ENCODE assay signal across 19 cellular contexts in genomic region chr9:98182889-98183599, GRCh38. TPM values are rescaled to one million over a fixed set of nuclear protein-coding genes. Genes with fewer than 3 reads are reported as not detected.
DNase-seq lines count a peak whose midpoint lies in the region; ATAC-seq lines count a peak whose summit lies in the region.
"Had no signal": no experiment of that assay in that cellular context is flagged by ENCODE, and none has a peak within 500 bp of the region (broad histone marks: within the 10 kb centered on the region; RNA-seq: fewer than 3 reads in every experiment).

No MANE protein-coding gene starts in this region.

- H2AK5ac ChIP-seq in neuronal stem cell (ENCODE audit: low read depth, low read length) = no peak overlapping the region

- peak overlapping the region; percentile 44 for H3K27ac ChIP-seq in neuronal stem cell (replicated peaks; ENCODE audit: low read length)
- H3K27ac ChIP-seq: PC-9, SJCRH30 had no signal

- no peak overlapping the region for H2BK5ac ChIP-seq in neuronal stem cell (ENCODE audit: low read length)

- H3K4me3 Mint-ChIP-seq in activated naive CD8-positive, alpha-beta T cell treated with anti-CD3 and anti-CD28 coated beads, Interleukin-2, amount 10 ng/mL, durations not matched to agents 7 days and 5 days = no peak overlapping the region
- H3K4me3 Mint-ChIP-seq in activated naive CD8-positive, alpha-beta T cell treated with anti-CD3 and anti-CD28 coated beads, Interleukin-2, amount 50 U/mL, for 24 hours = no peak overlapping the region
- H3K4me3 Mint-ChIP-seq: CD4-positive, CD25-positive, alpha-beta regulatory T cell had no signal

- H2BK120ac ChIP-seq in neuronal stem cell (ENCODE audit: low read depth, low read length) = no peak overlapping the region

- no peaks in the 10 kb centered on the region for H3K27me3 Mint-ChIP-seq in activated naive CD8-positive, alpha-beta T cell treated with anti-CD3 and anti-CD28 coated beads, Interleukin-2, amount 10 ng/mL, durations not matched to agents 7 days and 5 days
- no peaks in the 10 kb centered on the region for H3K27me3 Mint-ChIP-seq in activated naive CD8-positive, alpha-beta T cell treated with anti-CD3 and anti-CD28 coated beads, Interleukin-2, amount 50 U/mL, for 24 hours
- H3K27me3 Mint-ChIP-seq: CD4-positive, CD25-positive, alpha-beta regulatory T cell had no signal

- H3K36me3 ChIP-seq in neuronal stem cell (replicated peaks in 1 of 2; ENCODE audit: control insufficient read depth in 2 of 2, insufficient read depth in 2 of 2, low read length in 2 of 2) = no peaks in the 10 kb centered on the region
- H3K36me3 ChIP-seq: BE2C, SJCRH30 had no signal

- peaks cover 0 to 12% of the 10 kb centered on the region in 2 donors for H3K4me1 ChIP-seq in neuronal stem cell (ENCODE audit: control insufficient read depth in 2 of 2, insufficient read depth in 1 of 2, low read depth in 1 of 2, low read length in 2 of 2)

- no peak for ATAC-seq in activated naive CD8-positive, alpha-beta T cell treated with anti-CD3 and anti-CD28 coated beads, Interleukin-2, amount 10 ng/mL, durations not matched to agents 7 days and 5 days (ENCODE audit: low read depth)
- ATAC-seq in activated naive CD8-positive, alpha-beta T cell treated with anti-CD3 and anti-CD28 coated beads, Interleukin-2, amount 50 U/mL, for 24 hours = no peak
- ATAC-seq in left colon = peak; percentile 47
- ATAC-seq in HG03025 (IDR thresholded peaks at IDR 0.05; ENCODE audit: low FRiP score, unreplicated experiment) = no peak
- ATAC-seq in HG02610 (IDR thresholded peaks at IDR 0.05; ENCODE audit: unreplicated experiment) = no peak
- ATAC-seq: HCT116 had no signal

- no peak overlapping the region for H2BK15ac ChIP-seq in neuronal stem cell (ENCODE audit: low read length)

- no peaks in the 10 kb centered on the region for H3K79me1 ChIP-seq in neuronal stem cell (ENCODE audit: low read depth, low read length)

- POLR2A ChIA-PET in activated naive CD8-positive, alpha-beta T cell treated with anti-CD3 and anti-CD28 coated beads, Interleukin-2, amount 10 ng/mL, durations not matched to agents 7 days and 5 days (lab: Charles Lee) = no interaction called here

- no peak overlapping the region for H3K4ac ChIP-seq in neuronal stem cell (ENCODE audit: low read length)

- intact Hi-C loops in left colon (cut with DNase I, micrococcal nuclease) = no loop called here

- H3K18ac ChIP-seq in neuronal stem cell (ENCODE audit: low read length) = peak overlapping the region; percentile 9

- no peak overlapping the region for H2BK12ac ChIP-seq in neuronal stem cell (ENCODE audit: low read length)

- no peak overlapping the region for H3K14ac ChIP-seq in neuronal stem cell (ENCODE audit: low read length)

- H3K9ac ChIP-seq in neuronal stem cell (ENCODE audit: low read depth, low read length, poor library complexity) = no peak overlapping the region

- no peak overlapping the region for H3K23ac ChIP-seq in neuronal stem cell (ENCODE audit: low read depth, low read length, poor library complexity)

- peaks cover 0 to 4% (median 0%) of the 10 kb centered on the region in 3 experiments for H3K27me3 ChIP-seq in neuronal stem cell (ENCODE audit: control insufficient read depth in 3 of 3, insufficient read depth in 3 of 3, low read depth in 1 of 3, low read length in 3 of 3)
- H3K27me3 ChIP-seq: BE2C, SJCRH30 had no signal

- WGBS in neuronal stem cell (ENCODE audit: extremely low coverage in 2 of 2, insufficient read length in 2 of 2, insufficient replicate concordance in 1 of 2), 2 donors = no CpG with 5 or more reads among the region's 9 CpGs

- H3K27ac Mint-ChIP-seq in activated naive CD8-positive, alpha-beta T cell treated with anti-CD3 and anti-CD28 coated beads, Interleukin-2, amount 10 ng/mL, durations not matched to agents 7 days and 5 days = peak overlapping the region; percentile 15
- H3K27ac Mint-ChIP-seq in activated naive CD8-positive, alpha-beta T cell treated with anti-CD3 and anti-CD28 coated beads, Interleukin-2, amount 50 U/mL, for 24 hours = no peak overlapping the region

- H3K9me3 ChIP-seq in neuronal stem cell (replicated peaks in 1 of 2; ENCODE audit: control insufficient read depth in 2 of 2, insufficient read depth in 1 of 2, low read depth in 1 of 2, low read length in 2 of 2) = no peaks in the 10 kb centered on the region
- H3K9me3 ChIP-seq: BE2C, SJCRH30 had no signal

- H4K8ac ChIP-seq in neuronal stem cell (ENCODE audit: low read depth, low read length) = no peak overlapping the region

- H3K9me3 Mint-ChIP-seq in activated naive CD8-positive, alpha-beta T cell treated with anti-CD3 and anti-CD28 coated beads, Interleukin-2, amount 10 ng/mL, durations not matched to agents 7 days and 5 days = no peaks in the 10 kb centered on the region
- no peaks in the 10 kb centered on the region for H3K9me3 Mint-ChIP-seq in activated naive CD8-positive, alpha-beta T cell treated with anti-CD3 and anti-CD28 coated beads, Interleukin-2, amount 50 U/mL, for 24 hours
- H3K9me3 Mint-ChIP-seq: CD4-positive, CD25-positive, alpha-beta regulatory T cell had no signal

- no peak overlapping the region for H2AFZ ChIP-seq in neuronal stem cell (ENCODE audit: low read length)
- H2AFZ ChIP-seq: PC-9 had no signal

- no peak overlapping the region for H4K91ac ChIP-seq in neuronal stem cell (ENCODE audit: low read depth, low read length, poor library complexity)

- no peak overlapping the region for H3K4me3 ChIP-seq in neuronal stem cell (ENCODE audit: low read length in 2 of 2)
- H3K4me3 ChIP-seq: PC-9, SJCRH30 had no signal

- no peaks in the 10 kb centered on the region for H3K36me3 Mint-ChIP-seq in activated naive CD8-positive, alpha-beta T cell treated with anti-CD3 and anti-CD28 coated beads, Interleukin-2, amount 10 ng/mL, durations not matched to agents 7 days and 5 days
- H3K36me3 Mint-ChIP-seq in activated naive CD8-positive, alpha-beta T cell treated with anti-CD3 and anti-CD28 coated beads, Interleukin-2, amount 50 U/mL, for 24 hours (ENCODE audit: low read depth) = no peaks in the 10 kb centered on the region

- H3K4me2 ChIP-seq in neuronal stem cell (ENCODE audit: insufficient read depth, low read length, poor library complexity, severe bottlenecking) = no peak overlapping the region
- H3K4me2 ChIP-seq: PC-9 had no signal

- H3K4me1 Mint-ChIP-seq in activated naive CD8-positive, alpha-beta T cell treated with anti-CD3 and anti-CD28 coated beads, Interleukin-2, amount 10 ng/mL, durations not matched to agents 7 days and 5 days = peaks cover 11% of the 10 kb centered on the region
- H3K4me1 Mint-ChIP-seq in activated naive CD8-positive, alpha-beta T cell treated with anti-CD3 and anti-CD28 coated beads, Interleukin-2, amount 50 U/mL, for 24 hours = peaks cover 7% of the 10 kb centered on the region

- DNase-seq in activated naive CD8-positive, alpha-beta T cell treated with anti-CD3 and anti-CD28 coated beads, Interleukin-2, amount 10 ng/mL, durations not matched to agents 7 days and 5 days = no peak
- DNase-seq in activated naive CD8-positive, alpha-beta T cell treated with anti-CD3 and anti-CD28 coated beads, Interleukin-2, amount 50 U/mL, for 24 hours = no peak
- no peak for DNase-seq in left colon
- DNase-seq in neuronal stem cell (ENCODE audit: low spot score) = no peak
- DNase-seq in medulla oblongata (ENCODE audit: extremely low spot score) = no peak
- DNase-seq in H4 (ENCODE audit: low spot score) = no peak
- DNase-seq: CD4-positive, CD25-positive, alpha-beta regulatory T cell; DMS153; GDM1; NCI-H1417 treated with DMSO at 0.1 percent for 48 hours; NCI-H1930; NCI-H345; NCI-H524 treated with DMSO at 0.1 percent for 48 hours; SJCRH30 had no signal

RNA-seq across cellular contexts. Expression of gene CORO2A, which starts 9.4 kb away (rescaled TPM):
- 10 to 100 TPM; 11.7 to 12.0 TPM for total RNA-seq in activated naive CD8-positive, alpha-beta T cell treated with anti-CD3 and anti-CD28 coated beads, Interleukin-2, amount 10 ng/mL, durations not matched to agents 7 days and 5 days
- total RNA-seq in left colon = 10 to 100 TPM; 56.5 to 70.4 TPM
- 4.3 TPM for polyA plus RNA-seq in neuronal stem cell (2013, experiment 1 of 2)
- polyA plus RNA-seq in neuronal stem cell (2013, experiment 2 of 2) = 4.5 TPM
- total RNA-seq in H4 (2014; rRNA removed; shearing (Covaris generic)) = 2.1 and 3.0 TPM in 2 replicates

Comparison
In these comparisons a context has a peak if more than half of its experiments do, and no peak if none do; other contexts are left out.
1. RNA of gene CORO2A, which starts 9.4 kb away (total RNA-seq): 56.5 to 70.4 TPM in left colon; 11.7 to 12.0 TPM in activated naive CD8-positive, alpha-beta T cell treated with anti-CD3 and anti-CD28 coated beads, Interleukin-2, amount 10 ng/mL, durations not matched to agents 7 days and 5 days and 2.1 to 3.0 TPM in H4; every median in the first group is over 4 times any median in the second.